Comparison of ENCODE assay signal across 22 cellular contexts in genomic region chr1:227937031-227937430, GRCh38. TPM values are rescaled to one million over a fixed set of nuclear protein-coding genes. Genes with fewer than 3 reads are reported as not detected.
DNase-seq lines count a peak whose midpoint lies in the region; TF ChIP-seq lines count a peak whose summit lies in the region.
"Had no signal": no experiment of that assay in that cellular context is flagged by ENCODE, and none has a peak within 500 bp of the region (broad histone marks: within the 10 kb centered on the region; RNA-seq: fewer than 3 reads in every experiment).

No MANE protein-coding gene starts in this region.

- peak overlapping the region; percentile 33; the same call in 1 of the 2 replicates for H3K27ac ChIP-seq in BLaER1
- H3K27ac ChIP-seq in osteoblast (ENCODE audit: low read depth, low read length) = no peak overlapping the region
- H3K27ac ChIP-seq in stomach = no peak overlapping the region
- H3K27ac ChIP-seq: foreskin keratinocyte, KMS-11 had no signal

- no peak overlapping the region for H3K4me3 Mint-ChIP-seq in CD14-positive monocyte
- H3K4me3 Mint-ChIP-seq in activated naive CD8-positive, alpha-beta T cell treated with anti-CD3 and anti-CD28 coated beads for 36 hours = no peak overlapping the region
- H3K4me3 Mint-ChIP-seq: activated B cell treated with CpG ODN at 0.5 μM for 24 hours; CD8-positive, alpha-beta T cell; stimulated activated naive B cell treated with anti-CD40 and anti-IgM and Interleukin-4, amounts not matched to agents 10 μg/mL and 1 μg/mL and 100 μg/mL, for 72 hours had no signal

- H2AFZ ChIP-seq in osteoblast (ENCODE audit: low read length) = no peak overlapping the region

- WGBS in stomach, 5 donors = 76 to 82% (median 78%) methylated on average over 8 of the region's 8 CpGs

- H3K9me3 Mint-ChIP-seq in CD14-positive monocyte = peaks cover 0 to 7% (median 2%) of the 10 kb centered on the region in 7 donors
- peaks cover 15% of the 10 kb centered on the region for H3K9me3 Mint-ChIP-seq in activated naive CD8-positive, alpha-beta T cell treated with anti-CD3 and anti-CD28 coated beads for 36 hours
- H3K9me3 Mint-ChIP-seq: activated B cell treated with CpG ODN at 0.5 μM for 24 hours; CD8-positive, alpha-beta T cell had no signal

- TF ChIP-seq EP300 in stomach (IDR thresholded peaks at IDR 0.05) = no peak

- no peaks in the 10 kb centered on the region for H3K36me3 ChIP-seq in BLaER1
- no peaks in the 10 kb centered on the region for H3K36me3 ChIP-seq in osteoblast (ENCODE audit: insufficient read depth, low read length)
- H3K36me3 ChIP-seq in stomach = no peaks in the 10 kb centered on the region

- peaks cover 9 to 12% (median 9%) of the 10 kb centered on the region in 3 donors for H3K27me3 Mint-ChIP-seq in CD14-positive monocyte (ENCODE audit: low read depth in 3 of 3)
- no peaks in the 10 kb centered on the region for H3K27me3 Mint-ChIP-seq in activated naive CD8-positive, alpha-beta T cell treated with anti-CD3 and anti-CD28 coated beads for 36 hours

- H3K36me3 Mint-ChIP-seq in CD14-positive monocyte = no peaks in the 10 kb centered on the region
- peaks cover 2% of the 10 kb centered on the region for H3K36me3 Mint-ChIP-seq in activated naive CD8-positive, alpha-beta T cell treated with anti-CD3 and anti-CD28 coated beads for 36 hours
- H3K36me3 Mint-ChIP-seq: CD8-positive, alpha-beta T cell; stimulated activated naive B cell treated with anti-CD40 and anti-IgM and Interleukin-4, amounts not matched to agents 10 μg/mL and 1 μg/mL and 100 μg/mL, for 72 hours had no signal

- no peaks in the 10 kb centered on the region for H3K27me3 ChIP-seq in BLaER1
- H3K27me3 ChIP-seq in osteoblast (ENCODE audit: insufficient read depth, low read length) = no peaks in the 10 kb centered on the region
- no peaks in the 10 kb centered on the region for H3K27me3 ChIP-seq in stomach
- H3K27me3 ChIP-seq: foreskin keratinocyte had no signal

- no peak for TF ChIP-seq CTCF in CD14-positive monocyte (IDR thresholded peaks at IDR 0.05)
- TF ChIP-seq CTCF in osteoblast (IDR thresholded peaks at IDR 0.05; ENCODE audit: extremely low read depth, low read depth, low read length) = no peak
- no peak for TF ChIP-seq CTCF in stomach (IDR thresholded peaks at IDR 0.05)

- H4K20me1 ChIP-seq in BLaER1 (0 out of 2 replicates have a peak, but pooled peaks cover 6% of the 10 kb centered on the region), osteoblast (ENCODE audit: insufficient read depth, low read length) (no peaks in the 10 kb centered on the region)

- H3K4me3 ChIP-seq in BLaER1 (no peak overlapping the region), osteoblast (ENCODE audit: insufficient read depth, low read length) (no peak overlapping the region), stomach (no peak overlapping the region)

- H3K9ac ChIP-seq in BLaER1 = peak overlapping the region; percentile 20; the same call in 1 of the 2 replicates
- H3K9ac ChIP-seq: KMS-11 had no signal

- H3K4me1 ChIP-seq in BLaER1 (peaks cover 59% of the 10 kb centered on the region), osteoblast (ENCODE audit: insufficient read depth, low read length) (no peaks in the 10 kb centered on the region), stomach (peaks cover 0 to 20% (median 11%) of the 10 kb centered on the region in 4 donors)
- H3K4me1 ChIP-seq: foreskin keratinocyte had no signal

- H3K4me2 ChIP-seq in BLaER1 (peak overlapping the region; percentile 72), osteoblast (ENCODE audit: insufficient read depth, low read length) (no peak overlapping the region)
- H3K4me2 ChIP-seq: KMS-11 had no signal

- H3K79me2 ChIP-seq in osteoblast (ENCODE audit: insufficient read depth, low read length) = no peaks in the 10 kb centered on the region

- peaks cover 9% of the 10 kb centered on the region for H3K4me1 Mint-ChIP-seq in CD14-positive monocyte
- peaks cover 9% of the 10 kb centered on the region for H3K4me1 Mint-ChIP-seq in activated naive CD8-positive, alpha-beta T cell treated with anti-CD3 and anti-CD28 coated beads for 36 hours
- H3K4me1 Mint-ChIP-seq: activated B cell treated with CpG ODN at 0.5 μM for 24 hours had no signal

- intact Hi-C loops in CD14-positive monocyte (cut with micrococcal nuclease) = no loop called here
- intact Hi-C loops in stomach (cut with DNase I; ENCODE audit: low total_unique reads) = no loop called here

- no peak overlapping the region for H3K27ac Mint-ChIP-seq in CD14-positive monocyte
- H3K27ac Mint-ChIP-seq in activated naive CD8-positive, alpha-beta T cell treated with anti-CD3 and anti-CD28 coated beads for 36 hours = peak overlapping the region; percentile 3
- H3K27ac Mint-ChIP-seq: activated B cell treated with CpG ODN at 0.5 μM for 24 hours; CD8-positive, alpha-beta T cell; stimulated activated naive B cell treated with anti-CD40 and anti-IgM and Interleukin-4, amounts not matched to agents 10 μg/mL and 1 μg/mL and 100 μg/mL, for 72 hours had no signal

- peak; percentile 16 for DNase-seq in CD14-positive monocyte (ENCODE audit: low spot score)
- no peak for DNase-seq in activated naive CD8-positive, alpha-beta T cell treated with anti-CD3 and anti-CD28 coated beads for 36 hours
- DNase-seq in osteoblast (ENCODE audit: insufficient read length, low spot score, missing footprints) = peak; percentile 17
- no peak for DNase-seq in NCI-H128 (lab: John Stamatoyannopoulos, UW; ENCODE audit: unreplicated experiment)
- DNase-seq in stimulated activated CD4-positive, alpha-beta T cell treated with anti-CD3 and anti-CD28 coated beads, Interleukin-15, amount 100 ng/mL, for 24 hours = no peak
- DNase-seq in stomach = no peak
- no peak for DNase-seq in DMS79 (lab: John Stamatoyannopoulos, UW)
- DNase-seq: activated B cell treated with CpG ODN at 0.5 μM for 24 hours; activated CD4-positive, alpha-beta T cell treated with anti-CD3 and anti-CD28 coated beads, Interleukin-2, amount 50 U/mL, for 4 hours; activated naive CD4-positive, alpha-beta T cell treated with anti-CD3 and anti-CD28 coated beads, Interleukin-2, amount 50 U/mL, for 16 hours; activated T-cell treated with anti-CD3 and anti-CD28 coated beads, Interleukin-2, amount 50 U/mL, for 1 hour; CD8-positive, alpha-beta T cell; DMS53; effector CD4-positive, alpha-beta T cell; erythroblast; foreskin keratinocyte; NCI-H1694; NCI-H526 treated with DMSO at 0.1 percent for 48 hours; stimulated activated CD4-positive, alpha-beta T cell treated with anti-CD3 and anti-CD28 coated beads, Interleukin-2, amount 100 ng/mL, for 24 hours; stimulated activated naive B cell treated with anti-CD40 and anti-IgM and Interleukin-4, amounts not matched to agents 10 μg/mL and 1 μg/mL and 100 μg/mL, for 72 hours had no signal

- TF ChIP-seq POLR2A in stomach (IDR thresholded peaks at IDR 0.05) = no peak

- peaks cover 22% of the 10 kb centered on the region for H3K9me3 ChIP-seq in BLaER1
- peaks cover 5% of the 10 kb centered on the region for H3K9me3 ChIP-seq in osteoblast (ENCODE audit: low read depth, low read length)
- no peaks in the 10 kb centered on the region for H3K9me3 ChIP-seq in stomach

RNA-seq across cellular contexts. Expression of gene WNT9A, which starts 10.7 kb away (rescaled TPM):
- polyA plus RNA-seq in CD14-positive monocyte (not detected), stomach (1 to 10 TPM; 1.1 to 2.0 (median 1.1) TPM)
- not detected for total RNA-seq in activated naive CD8-positive, alpha-beta T cell treated with anti-CD3 and anti-CD28 coated beads for 36 hours
- total RNA-seq in osteoblast (0.36 and 0.88 TPM in 2 replicates), stomach (10 to 100 TPM in 1 of 5 donors, 1 to 10 TPM in 4; 1.7 to 22.2 (median 4.3) TPM)
- total RNA-seq: activated B cell treated with CpG ODN at 0.5 μM for 24 hours; CD8-positive, alpha-beta T cell had no signal

Comparison
In these comparisons a context has a peak if more than half of its experiments do, and no peak if none do; other contexts are left out.
1. DNase-seq: peak in CD14-positive monocyte (single experiment) and osteoblast (single experiment); none in activated naive CD8-positive, alpha-beta T cell treated with anti-CD3 and anti-CD28 coated beads for 36 hours (single experiment), NCI-H128 (single experiment), stimulated activated CD4-positive, alpha-beta T cell treated with anti-CD3 and anti-CD28 coated beads, Interleukin-15, amount 100 ng/mL, for 24 hours (single experiment), stomach (single experiment) and DMS79 (single experiment).